Comparison of ENCODE assay signal across 24 cellular contexts in the genomic region with DNA sequence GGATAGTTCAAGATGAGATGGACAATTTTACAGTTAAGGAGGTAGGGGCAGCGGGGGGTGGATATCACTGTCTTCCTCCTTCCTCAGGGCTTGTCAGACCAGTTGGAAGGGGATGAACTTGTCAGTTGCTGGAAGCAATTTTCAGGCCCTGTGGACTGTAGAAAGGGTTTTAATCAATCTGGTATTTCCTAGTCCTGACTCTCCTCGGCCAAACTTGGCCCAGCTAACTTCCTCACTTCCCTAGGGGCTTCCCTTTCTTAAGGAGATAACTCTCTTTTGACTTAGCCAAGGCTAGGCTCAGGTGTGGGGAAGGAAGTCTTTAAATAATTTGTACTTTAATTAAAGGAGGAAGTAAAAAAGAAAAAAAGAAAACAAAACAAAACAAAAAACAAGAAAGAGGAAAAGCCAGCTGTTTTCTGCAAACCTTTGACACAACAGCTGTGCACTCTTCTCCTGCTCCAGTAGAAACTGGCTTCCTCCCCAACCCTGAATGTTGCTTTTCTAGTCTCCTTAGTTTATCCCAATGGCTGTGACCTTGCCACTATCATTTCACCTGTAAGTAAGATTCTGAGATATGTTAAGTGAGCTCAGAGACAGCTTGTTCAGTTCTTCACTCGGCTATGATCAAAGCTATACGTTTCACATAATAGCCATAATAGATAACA. TPM values are rescaled to one million over a fixed set of nuclear protein-coding genes. Genes with fewer than 3 reads are reported as not detected.
"Had no signal": no experiment of that assay in that cellular context is flagged by ENCODE, and none has a peak within 500 bp of the region (broad histone marks: within the 10 kb centered on the region; RNA-seq: fewer than 3 reads in every experiment).

No MANE protein-coding gene starts in this region.

- ATAC-seq: activated naive CD8-positive, alpha-beta T cell treated with anti-CD3 and anti-CD28 coated beads, Interleukin-2, amount 50 U/mL, for 24 hours; naive thymus-derived CD8-positive, alpha-beta T cell; stimulated activated naive CD8-positive, alpha-beta T cell treated with anti-CD3 and anti-CD28 coated beads, Interleukin-15, Interleukin-2, amounts not matched to agents 100 U/mL and 50 U/mL, for 24 hours had no signal

- DNase-seq: activated CD4-positive, alpha-beta T cell treated with anti-CD3 and anti-CD28 coated beads, Interleukin-2, amount 10 ng/mL, durations not matched to agents 7 days and 5 days; activated CD8-positive, alpha-beta memory T cell treated with anti-CD3 and anti-CD28 coated beads, Interleukin-2, amount 50 U/mL, for 48 hours; activated effector memory CD4-positive, alpha-beta T cell treated with Interleukin-2 at 50 U/mL for 16 hours; activated naive CD4-positive, alpha-beta T cell treated with anti-CD3 and anti-CD28 coated beads, Interleukin-2, amount 10 ng/mL, durations not matched to agents 7 days and 5 days; activated naive CD8-positive, alpha-beta T cell treated with anti-CD3 and anti-CD28 coated beads, Interleukin-2, amount 50 U/mL, for 24 hours; activated T-cell treated with anti-CD3 and anti-CD28 coated beads, Interleukin-2, amount 50 U/mL, for 48 hours; anterior cingulate cortex; central memory CD4-positive, alpha-beta T cell; dorsolateral prefrontal cortex; endodermal cell; foreskin fibroblast; hypothalamus; islet precursor cell; naive thymus-derived CD8-positive, alpha-beta T cell; posterior cingulate gyrus; SK-N-SH; stimulated activated naive CD8-positive, alpha-beta T cell treated with anti-CD3 and anti-CD28 coated beads, Interleukin-15, Interleukin-2, amounts not matched to agents 100 U/mL and 50 U/mL, for 24 hours; transverse colon had no signal

- H3K9me3 Mint-ChIP-seq: activated CD4-positive, alpha-beta T cell treated with anti-CD3 and anti-CD28 coated beads, Interleukin-2, amount 10 ng/mL, durations not matched to agents 7 days and 5 days; activated naive CD4-positive, alpha-beta T cell treated with anti-CD3 and anti-CD28 coated beads, Interleukin-2, amount 10 ng/mL, durations not matched to agents 7 days and 5 days; activated naive CD8-positive, alpha-beta T cell treated with anti-CD3 and anti-CD28 coated beads, Interleukin-2, amount 50 U/mL, for 24 hours; brain; memory B cell; naive thymus-derived CD8-positive, alpha-beta T cell; T-helper 2 cell treated with Interferon-gamma antibody and Interleukin-4, amounts not matched to agents 5 μg/mL and 100 μg/mL, for 36 hours had no signal

- H3K27me3 ChIP-seq: dorsolateral prefrontal cortex, suprapubic skin, transverse colon had no signal

- H3K36me3 Mint-ChIP-seq: activated naive CD4-positive, alpha-beta T cell treated with anti-CD3 and anti-CD28 coated beads, Interleukin-2, amount 10 ng/mL, durations not matched to agents 7 days and 5 days; brain; memory B cell; naive thymus-derived CD8-positive, alpha-beta T cell had no signal

- H3K27ac ChIP-seq: dorsolateral prefrontal cortex, epithelial cell of prostate, skin epidermis, suprapubic skin, transverse colon had no signal

- H3K4me1 ChIP-seq: transverse colon had no signal

- H3K4me3 Mint-ChIP-seq: activated CD4-positive, alpha-beta T cell treated with anti-CD3 and anti-CD28 coated beads, Interleukin-2, amount 10 ng/mL, durations not matched to agents 7 days and 5 days; activated naive CD4-positive, alpha-beta T cell treated with anti-CD3 and anti-CD28 coated beads, Interleukin-2, amount 10 ng/mL, durations not matched to agents 7 days and 5 days; activated naive CD8-positive, alpha-beta T cell treated with anti-CD3 and anti-CD28 coated beads, Interleukin-2, amount 50 U/mL, for 24 hours; brain; endodermal cell; memory B cell; naive thymus-derived CD8-positive, alpha-beta T cell; T-helper 2 cell treated with Interferon-gamma antibody and Interleukin-4, amounts not matched to agents 5 μg/mL and 100 μg/mL, for 36 hours had no signal

- H3K27ac Mint-ChIP-seq: activated CD4-positive, alpha-beta T cell treated with anti-CD3 and anti-CD28 coated beads, Interleukin-2, amount 10 ng/mL, durations not matched to agents 7 days and 5 days; activated naive CD4-positive, alpha-beta T cell treated with anti-CD3 and anti-CD28 coated beads, Interleukin-2, amount 10 ng/mL, durations not matched to agents 7 days and 5 days; activated naive CD8-positive, alpha-beta T cell treated with anti-CD3 and anti-CD28 coated beads, Interleukin-2, amount 50 U/mL, for 24 hours; brain; endodermal cell; memory B cell; naive thymus-derived CD8-positive, alpha-beta T cell; T-helper 2 cell treated with Interferon-gamma antibody and Interleukin-4, amounts not matched to agents 5 μg/mL and 100 μg/mL, for 36 hours had no signal

- H3K9me3 ChIP-seq: SK-N-SH, suprapubic skin, transverse colon had no signal

- H3K36me3 ChIP-seq: suprapubic skin, transverse colon had no signal

- H3K4me3 ChIP-seq: dorsolateral prefrontal cortex, skin epidermis, suprapubic skin, transverse colon had no signal

- H3K4me1 Mint-ChIP-seq: activated CD4-positive, alpha-beta T cell treated with anti-CD3 and anti-CD28 coated beads, Interleukin-2, amount 10 ng/mL, durations not matched to agents 7 days and 5 days; activated naive CD4-positive, alpha-beta T cell treated with anti-CD3 and anti-CD28 coated beads, Interleukin-2, amount 10 ng/mL, durations not matched to agents 7 days and 5 days; activated naive CD8-positive, alpha-beta T cell treated with anti-CD3 and anti-CD28 coated beads, Interleukin-2, amount 50 U/mL, for 24 hours; memory B cell; naive thymus-derived CD8-positive, alpha-beta T cell had no signal

RNA-seq across cellular contexts. Expression of a gene that starts 53.0 kb away (rescaled TPM):
- total RNA-seq: naive thymus-derived CD8-positive, alpha-beta T cell had no signal
- polyA plus RNA-seq: naive thymus-derived CD8-positive, alpha-beta T cell had no signal
